In genomic region chr20:8809107-8809953, GRCh38 we compare ENCODE assay signal across 1 cellular context.
TF ChIP-seq lines count a peak whose summit lies in the region.

No MANE protein-coding gene starts in this region.

TF ChIP-seq in HepG2, 621 proteins besides CTCF, POLR2A, EP300 and RAD21 (continued from another document and continues in another):
- no peak for TF ChIP-seq GLMP (CRISPR knock-in tag; IDR thresholded peaks at IDR 0.05; ENCODE audit: borderline replicate concordance)
- TF ChIP-seq EEA1 (CRISPR knock-in tag; IDR thresholded peaks at IDR 0.05; ENCODE audit: borderline replicate concordance): no peak
- no peak for TF ChIP-seq ZNF570 (CRISPR knock-in tag; IDR thresholded peaks at IDR 0.05; ENCODE audit: borderline replicate concordance)
- no peak for TF ChIP-seq CBX2 (IDR thresholded peaks at IDR 0.05; ENCODE audit: low read depth, low read length)
- no peak for TF ChIP-seq CBX2 (CRISPR knock-in tag; IDR thresholded peaks at IDR 0.05; ENCODE audit: low read depth)
- TF ChIP-seq ZFYVE20 (CRISPR knock-in tag; IDR thresholded peaks at IDR 0.05; ENCODE audit: borderline replicate concordance, low read depth): no peak
- TF ChIP-seq ZNF773 (CRISPR knock-in tag; IDR thresholded peaks at IDR 0.05; ENCODE audit: borderline replicate concordance): no peak
- TF ChIP-seq ZFP62 (CRISPR knock-in tag; IDR thresholded peaks at IDR 0.05): no peak
- no peak for TF ChIP-seq PRDM15 (CRISPR knock-in tag; IDR thresholded peaks at IDR 0.05)
- TF ChIP-seq IKZF1 (IDR thresholded peaks at IDR 0.05): no peak
- no peak for TF ChIP-seq MAFF (IDR thresholded peaks at IDR 0.05; ENCODE audit: low read depth, low read length)
- no peak for TF ChIP-seq CEBPZ (IDR thresholded peaks at IDR 0.05; ENCODE audit: low read length)
- TF ChIP-seq HBP1 (CRISPR knock-in tag; IDR thresholded peaks at IDR 0.05; ENCODE audit: low read depth): no peak
- TF ChIP-seq FOXK1 (CRISPR knock-in tag; IDR thresholded peaks at IDR 0.05; ENCODE audit: borderline replicate concordance, low read depth): peak; percentile 56; the same call in 1 of the 2 replicates
- TF ChIP-seq ZNF264 (CRISPR knock-in tag; IDR thresholded peaks at IDR 0.05): 0 out of 2 replicates have a peak, but pooled peaks have one; percentile 44
- no peak for TF ChIP-seq SIN3A (IDR thresholded peaks at IDR 0.05; ENCODE audit: borderline replicate concordance, low read depth, low read length)
- TF ChIP-seq MAFK (conservative IDR thresholded peaks at IDR 0.05 in 1 of 2, IDR thresholded peaks at IDR 0.05 in 1 of 2; ENCODE audit: low read length in 2 of 2): no peak
- no peak for TF ChIP-seq ZNF44 (CRISPR knock-in tag; IDR thresholded peaks at IDR 0.05)
- peak; percentile 41; the same call in 1 of the 2 replicates for TF ChIP-seq ZNF142 (CRISPR knock-in tag; IDR thresholded peaks at IDR 0.05)
- peak; percentile 89 for TF ChIP-seq ZNF644 (CRISPR knock-in tag; IDR thresholded peaks at IDR 0.05; ENCODE audit: low read depth)
- no peak for TF ChIP-seq CCAR2 (optimal IDR thresholded peaks at IDR 0.05; ENCODE audit: low read depth, low read length)
- no peak for TF ChIP-seq ZFP36 (IDR thresholded peaks at IDR 0.05; ENCODE audit: borderline replicate concordance, low read depth, low read length, partially characterized antibody)
- no peak for TF ChIP-seq HNRNPLL (IDR thresholded peaks at IDR 0.05; ENCODE audit: low read depth, low read length, poor library complexity, severe bottlenecking)
- TF ChIP-seq ZNF546 (CRISPR knock-in tag; conservative IDR thresholded peaks at IDR 0.05): 0 out of 2 replicates have a peak, but pooled peaks have one; percentile 18
- no peak for TF ChIP-seq HES4 (CRISPR knock-in tag; IDR thresholded peaks at IDR 0.05; ENCODE audit: borderline replicate concordance)
- peak; percentile 76 for TF ChIP-seq HNRNPUL1 (IDR thresholded peaks at IDR 0.05; ENCODE audit: low read depth, low read length)
- TF ChIP-seq ZNF672 (CRISPR knock-in tag; IDR thresholded peaks at IDR 0.05): no peak
- peak; percentile 40; the same call in 1 of the 2 replicates for TF ChIP-seq E2F1 (CRISPR knock-in tag; IDR thresholded peaks at IDR 0.05)
- peak; percentile 36; the same call in 1 of the 2 replicates for TF ChIP-seq YEATS2 (CRISPR knock-in tag; IDR thresholded peaks at IDR 0.05; ENCODE audit: borderline replicate concordance)
- TF ChIP-seq MED13 (CRISPR knock-in tag; IDR thresholded peaks at IDR 0.05): 0 out of 2 replicates have a peak, but pooled peaks have one; percentile 21
- TF ChIP-seq ZHX2 (IDR thresholded peaks at IDR 0.05; ENCODE audit: low read depth): peak; percentile 14; the same call in 1 of the 2 replicates
- no peak for TF ChIP-seq ZHX2 (CRISPR knock-in tag; IDR thresholded peaks at IDR 0.05; ENCODE audit: borderline replicate concordance)
- no peak for TF ChIP-seq HNRNPK (IDR thresholded peaks at IDR 0.05; ENCODE audit: low read depth, low read length, poor library complexity, severe bottlenecking)
- TF ChIP-seq ZNF317 (CRISPR knock-in tag; IDR thresholded peaks at IDR 0.05): peak; percentile 53; the same call in 1 of the 2 replicates
- TF ChIP-seq PHF8 (CRISPR knock-in tag; IDR thresholded peaks at IDR 0.05): no peak; the same call in 1 of the 2 replicates
- no peak for TF ChIP-seq FOXM1 (CRISPR knock-in tag; IDR thresholded peaks at IDR 0.05)
